1 cellular context compared by ENCODE assay signal in the genomic region with DNA sequence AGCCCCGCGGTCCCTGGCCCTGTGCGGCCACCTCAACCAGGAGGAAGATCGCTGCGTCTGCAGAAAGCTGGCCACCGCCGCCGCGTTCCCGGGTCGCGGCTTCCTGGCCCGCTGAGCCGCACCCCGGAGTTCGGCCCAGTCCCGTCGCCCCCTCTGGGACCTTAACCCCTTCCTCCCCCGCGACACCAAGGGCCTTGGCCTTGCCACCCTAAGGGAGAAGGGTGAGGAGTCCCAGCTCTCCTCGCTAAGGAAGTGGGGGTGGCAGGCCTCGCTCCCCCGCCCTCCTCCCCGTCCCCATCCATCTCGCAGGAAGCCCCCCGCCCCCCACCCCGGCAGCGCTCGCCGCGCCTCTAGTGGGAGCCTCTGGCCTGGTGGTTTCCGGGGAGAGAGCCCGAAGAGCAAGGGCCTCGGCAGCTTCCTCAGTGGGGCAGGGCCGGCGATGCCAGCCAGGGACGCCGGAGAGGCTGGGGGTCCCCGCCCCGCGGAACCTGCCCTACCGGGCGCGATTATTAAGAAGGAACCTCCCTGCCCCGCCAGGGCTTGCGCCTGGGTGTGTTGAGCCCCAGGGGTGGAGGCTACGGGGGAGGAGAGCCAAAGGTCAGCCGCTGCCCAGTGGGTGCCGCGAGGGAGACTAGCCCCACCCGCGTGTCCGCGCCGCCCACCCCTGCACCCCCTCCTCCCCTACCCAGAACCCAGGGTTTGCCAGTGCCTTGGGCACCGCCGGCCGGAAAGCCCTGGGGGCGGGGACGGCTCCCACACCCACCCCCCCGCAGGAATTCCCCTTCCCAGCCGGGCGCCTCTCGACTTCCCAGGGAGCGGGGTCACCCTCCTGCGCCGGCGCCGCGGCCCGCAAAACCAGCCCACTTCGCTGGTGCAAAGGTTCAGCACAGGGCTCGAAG.
A peak's percentile ranks its signal among the peaks of the same experiment; 100 is the strongest.
TF ChIP-seq lines count a peak whose summit lies in the region.

No MANE protein-coding gene starts in this region.

TF ChIP-seq in K562, 482 proteins besides CTCF, POLR2A, EP300 and RAD21 (continued from another document and continues in another):
- TF ChIP-seq, protein P1, sequence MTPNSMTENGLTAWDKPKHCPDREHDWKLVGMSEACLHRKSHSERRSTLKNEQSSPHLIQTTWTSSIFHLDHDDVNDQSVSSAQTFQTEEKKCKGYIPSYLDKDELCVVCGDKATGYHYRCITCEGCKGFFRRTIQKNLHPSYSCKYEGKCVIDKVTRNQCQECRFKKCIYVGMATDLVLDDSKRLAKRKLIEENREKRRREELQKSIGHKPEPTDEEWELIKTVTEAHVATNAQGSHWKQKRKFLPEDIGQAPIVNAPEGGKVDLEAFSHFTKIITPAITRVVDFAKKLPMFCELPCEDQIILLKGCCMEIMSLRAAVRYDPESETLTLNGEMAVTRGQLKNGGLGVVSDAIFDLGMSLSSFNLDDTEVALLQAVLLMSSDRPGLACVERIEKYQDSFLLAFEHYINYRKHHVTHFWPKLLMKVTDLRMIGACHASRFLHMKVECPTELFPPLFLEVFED (CRISPR knock-in tag; conservative IDR thresholded peaks at IDR 0.05) = 0 out of 2 replicates have a peak, but pooled peaks have one; percentile 52
- TF ChIP-seq ELF1 (tag; IDR thresholded peaks at IDR 0.05) = no peak
- TF ChIP-seq CHD4 (IDR thresholded peaks at IDR 0.05; ENCODE audit: insufficient read depth, insufficient replicate concordance, low read depth, low read length, poor library complexity, severe bottlenecking) = peak; percentile 27
- no peak for TF ChIP-seq MYNN (IDR thresholded peaks at IDR 0.05)
- no peak for TF ChIP-seq MYNN (CRISPR knock-in tag; IDR thresholded peaks at IDR 0.05)
- TF ChIP-seq, protein P2, sequence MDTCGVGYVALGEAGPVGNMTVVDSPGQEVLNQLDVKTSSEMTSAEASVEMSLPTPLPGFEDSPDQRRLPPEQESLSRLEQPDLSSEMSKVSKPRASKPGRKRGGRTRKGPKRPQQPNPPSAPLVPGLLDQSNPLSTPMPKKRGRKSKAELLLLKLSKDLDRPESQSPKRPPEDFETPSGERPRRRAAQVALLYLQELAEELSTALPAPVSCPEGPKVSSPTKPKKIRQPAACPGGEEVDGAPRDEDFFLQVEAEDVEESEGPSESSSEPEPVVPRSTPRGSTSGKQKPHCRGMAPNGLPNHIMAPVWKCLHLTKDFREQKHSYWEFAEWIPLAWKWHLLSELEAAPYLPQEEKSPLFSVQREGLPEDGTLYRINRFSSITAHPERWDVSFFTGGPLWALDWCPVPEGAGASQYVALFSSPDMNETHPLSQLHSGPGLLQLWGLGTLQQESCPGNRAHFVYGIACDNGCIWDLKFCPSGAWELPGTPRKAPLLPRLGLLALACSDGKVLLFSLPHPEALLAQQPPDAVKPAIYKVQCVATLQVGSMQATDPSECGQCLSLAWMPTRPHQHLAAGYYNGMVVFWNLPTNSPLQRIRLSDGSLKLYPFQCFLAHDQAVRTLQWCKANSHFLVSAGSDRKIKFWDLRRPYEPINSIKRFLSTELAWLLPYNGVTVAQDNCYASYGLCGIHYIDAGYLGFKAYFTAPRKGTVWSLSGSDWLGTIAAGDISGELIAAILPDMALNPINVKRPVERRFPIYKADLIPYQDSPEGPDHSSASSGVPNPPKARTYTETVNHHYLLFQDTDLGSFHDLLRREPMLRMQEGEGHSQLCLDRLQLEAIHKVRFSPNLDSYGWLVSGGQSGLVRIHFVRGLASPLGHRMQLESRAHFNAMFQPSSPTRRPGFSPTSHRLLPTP (IDR thresholded peaks at IDR 0.05; ENCODE audit: borderline replicate concordance, extremely low read depth, insufficient read length) = no peak
- TF ChIP-seq TCF3 (CRISPR knock-in tag; IDR thresholded peaks at IDR 0.05) = no peak
- no peak for TF ChIP-seq USF2 (CRISPR knock-in tag; IDR thresholded peaks at IDR 0.05)
- TF ChIP-seq THAP12 (CRISPR knock-in tag; IDR thresholded peaks at IDR 0.05) = no peak
- TF ChIP-seq, protein P3, sequence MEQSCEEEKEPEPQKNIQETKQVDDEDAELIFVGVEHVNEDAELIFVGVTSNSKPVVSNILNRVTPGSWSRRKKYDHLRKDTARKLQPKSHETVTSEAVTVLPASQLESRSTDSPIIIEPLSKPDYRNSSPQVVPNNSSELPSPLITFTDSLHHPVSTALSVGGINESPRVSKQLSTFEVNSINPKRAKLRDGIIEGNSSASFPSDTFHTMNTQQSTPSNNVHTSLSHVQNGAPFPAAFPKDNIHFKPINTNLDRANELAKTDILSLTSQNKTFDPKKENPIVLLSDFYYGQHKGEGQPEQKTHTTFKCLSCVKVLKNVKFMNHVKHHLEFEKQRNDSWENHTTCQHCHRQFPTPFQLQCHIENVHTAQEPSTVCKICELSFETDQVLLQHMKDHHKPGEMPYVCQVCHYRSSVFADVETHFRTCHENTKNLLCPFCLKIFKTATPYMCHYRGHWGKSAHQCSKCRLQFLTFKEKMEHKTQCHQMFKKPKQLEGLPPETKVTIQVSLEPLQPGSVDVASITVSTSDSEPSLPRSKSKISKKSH (CRISPR knock-in tag; IDR thresholded peaks at IDR 0.05) = no peak
- TF ChIP-seq ZNF175 (CRISPR knock-in tag; IDR thresholded peaks at IDR 0.05; ENCODE audit: low read depth) = peak; percentile 50; the same call in 1 of the 2 replicates
- TF ChIP-seq CHD1 (IDR thresholded peaks at IDR 0.05; ENCODE audit: low read length) = peak; percentile 17
- 0 out of 2 replicates have a peak, but pooled peaks have one; percentile 27 for TF ChIP-seq SMAD3 (CRISPR knock-in tag; conservative IDR thresholded peaks at IDR 0.05)
- TF ChIP-seq BHLHE40 (IDR thresholded peaks at IDR 0.05; ENCODE audit: low read length) = no peak
- no peak for TF ChIP-seq GTF2F1 (IDR thresholded peaks at IDR 0.05; ENCODE audit: low read depth, low read length)
- peak; percentile 50 for TF ChIP-seq PCBP1 (IDR thresholded peaks at IDR 0.05; ENCODE audit: low read depth, low read length, poor library complexity, severe bottlenecking)
- TF ChIP-seq ZNF830 (CRISPR knock-in tag; IDR thresholded peaks at IDR 0.05) = no peak
- TF ChIP-seq E2F6 (IDR thresholded peaks at IDR 0.05; ENCODE audit: borderline replicate concordance in 1 of 2, extremely low read depth in 1 of 2, insufficient read depth in 1 of 2, insufficient read length in 1 of 2, low read depth in 1 of 2, low read length in 1 of 2, poor library complexity in 1 of 2, severe bottlenecking in 1 of 2) = no peak
- TF ChIP-seq, protein P4, sequence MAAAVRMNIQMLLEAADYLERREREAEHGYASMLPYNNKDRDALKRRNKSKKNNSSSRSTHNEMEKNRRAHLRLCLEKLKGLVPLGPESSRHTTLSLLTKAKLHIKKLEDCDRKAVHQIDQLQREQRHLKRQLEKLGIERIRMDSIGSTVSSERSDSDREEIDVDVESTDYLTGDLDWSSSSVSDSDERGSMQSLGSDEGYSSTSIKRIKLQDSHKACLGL (CRISPR knock-in tag; IDR thresholded peaks at IDR 0.05; ENCODE audit: borderline replicate concordance, poor library complexity, severe bottlenecking) = no peak
- TF ChIP-seq TBL1XR1 (IDR thresholded peaks at IDR 0.05; ENCODE audit: low read length in 2 of 2) = no peak; a peak in 1 of 4 replicates
- TF ChIP-seq POU5F1 (IDR thresholded peaks at IDR 0.05; ENCODE audit: borderline replicate concordance, low read depth, low read length, partially characterized antibody) = no peak
- TF ChIP-seq, protein P5, sequence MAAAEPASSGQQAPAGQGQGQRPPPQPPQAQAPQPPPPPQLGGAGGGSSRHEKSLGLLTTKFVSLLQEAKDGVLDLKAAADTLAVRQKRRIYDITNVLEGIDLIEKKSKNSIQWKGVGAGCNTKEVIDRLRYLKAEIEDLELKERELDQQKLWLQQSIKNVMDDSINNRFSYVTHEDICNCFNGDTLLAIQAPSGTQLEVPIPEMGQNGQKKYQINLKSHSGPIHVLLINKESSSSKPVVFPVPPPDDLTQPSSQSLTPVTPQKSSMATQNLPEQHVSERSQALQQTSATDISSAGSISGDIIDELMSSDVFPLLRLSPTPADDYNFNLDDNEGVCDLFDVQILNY (CRISPR knock-in tag; IDR thresholded peaks at IDR 0.05) = no peak
- no peak for TF ChIP-seq PURB (CRISPR knock-in tag; IDR thresholded peaks at IDR 0.05; ENCODE audit: low read depth)
- TF ChIP-seq PHB2 (IDR thresholded peaks at IDR 0.05; ENCODE audit: low read depth) = no peak
- TF ChIP-seq ILK (tag; IDR thresholded peaks at IDR 0.05; ENCODE audit: borderline replicate concordance, low read depth) = no peak
- TF ChIP-seq ZNF318 (IDR thresholded peaks at IDR 0.05; ENCODE audit: borderline replicate concordance in 1 of 2, low read depth in 1 of 2) = no peak
- TF ChIP-seq DDX20 (tag; IDR thresholded peaks at IDR 0.05; ENCODE audit: low read depth) = no peak
- no peak for TF ChIP-seq ZNF347 (CRISPR knock-in tag; IDR thresholded peaks at IDR 0.05; ENCODE audit: low read depth)
- TF ChIP-seq BRD9 (IDR thresholded peaks at IDR 0.05; ENCODE audit: low read depth, partially characterized antibody) = no peak
- no peak for TF ChIP-seq TAF9B (IDR thresholded peaks at IDR 0.05; ENCODE audit: partially characterized antibody)
- TF ChIP-seq ZNF77 (CRISPR knock-in tag; IDR thresholded peaks at IDR 0.05) = no peak
- peak; percentile 39; the same call in 1 of the 2 replicates for TF ChIP-seq KLF6 (CRISPR knock-in tag; IDR thresholded peaks at IDR 0.05; ENCODE audit: borderline replicate concordance)
- TF ChIP-seq HDAC3 (IDR thresholded peaks at IDR 0.05; ENCODE audit: borderline replicate concordance, partially characterized antibody) = no peak
- no peak for TF ChIP-seq NR2C2 (CRISPR knock-in tag; IDR thresholded peaks at IDR 0.05)
- peak; percentile 74 for TF ChIP-seq NR2C2 (tag; IDR thresholded peaks at IDR 0.05)
